In genomic region chr2:236819275-236820002, GRCh38 we compare ENCODE assay signal across 15 cellular contexts.
DNase-seq lines count a peak whose midpoint lies in the region; ATAC-seq and TF ChIP-seq lines count a peak whose summit lies in the region.
"Had no signal": no experiment of that assay in that cellular context is flagged by ENCODE, and none has a peak within 500 bp of the region (broad histone marks: within the 10 kb centered on the region; RNA-seq: fewer than 3 reads in every experiment).

No MANE protein-coding gene starts in this region.

- no peak overlapping the region for H3K4me3 ChIP-seq in H7 (ENCODE audit: insufficient read depth, low read depth, low read length)
- H3K4me3 ChIP-seq in WERI-Rb-1 (ENCODE audit: low read depth, low read length) = no peak overlapping the region
- no peak overlapping the region for H3K4me3 ChIP-seq in thyroid gland (replicated peaks in 1 of 3)
- H3K4me3 ChIP-seq in lower lobe of right lung = no peak overlapping the region
- H3K4me3 ChIP-seq: K562, SK-N-MC had no signal

- H3K36me3 ChIP-seq in H7 (replicated peaks; ENCODE audit: control insufficient read depth, insufficient read depth, low read length) (no peaks in the 10 kb centered on the region), WERI-Rb-1 (no peaks in the 10 kb centered on the region), thyroid gland (no peaks in the 10 kb centered on the region), lower lobe of right lung (no peaks in the 10 kb centered on the region)

- H3K4me1 ChIP-seq in thyroid gland (peaks cover 23 to 31% of the 10 kb centered on the region in 2 donors), lower lobe of right lung (no peaks in the 10 kb centered on the region)

- H3K9me3 ChIP-seq in WERI-Rb-1 (ENCODE audit: severe bottlenecking) (no peaks in the 10 kb centered on the region), thyroid gland (no peaks in the 10 kb centered on the region), lower lobe of right lung (no peaks in the 10 kb centered on the region)

- WGBS in thyroid gland, 2 donors = 40 to 46% methylated on average over 19 of the region's 19 CpGs

- ATAC-seq in left lobe of liver (peak; percentile 30), lower lobe of right lung (no peak)
- ATAC-seq: K562 had no signal

- intact Hi-C loops in thyroid gland (cut with DNase I) = loop anchor here (10.0 kb wide), 1 partner anchor 145 kb away; no protein-coding TSS in a partner anchor
- intact Hi-C loops in lower lobe of right lung (cut with DNase I) = no loop called here

- H3K27me3 ChIP-seq in H7 (ENCODE audit: control insufficient read depth, insufficient read depth, low read length) (no peaks in the 10 kb centered on the region), WERI-Rb-1 (ENCODE audit: insufficient read depth, low read depth, severe bottlenecking) (no peaks in the 10 kb centered on the region), thyroid gland (no peaks in the 10 kb centered on the region), lower lobe of right lung (ENCODE audit: low read depth) (no peaks in the 10 kb centered on the region)

- DNase-seq in H7 (peak; percentile 28), WERI-Rb-1 (no peak), left lobe of liver (ENCODE audit: low spot score) (no peak), thyroid gland (peak; percentile 91 to 92), lower lobe of right lung (no peak), T-helper 9 cell (no peak), A172 (ENCODE audit: low spot score) (no peak), T-helper 1 cell (no peak)
- DNase-seq: CD4-positive, alpha-beta T cell; NCI-H1930; NCI-H510A; NCI-H774 had no signal

- TF ChIP-seq POLR2A in thyroid gland (IDR thresholded peaks at IDR 0.05) = no peak

- H3K27ac ChIP-seq in WERI-Rb-1 (no peak overlapping the region), thyroid gland (peak overlapping the region; percentile 17 to 63 (median 38)), lower lobe of right lung (no peak overlapping the region)
- H3K27ac ChIP-seq: HL-60, SK-N-MC had no signal

- TF ChIP-seq CTCF in WERI-Rb-1 (IDR thresholded peaks at IDR 0.05; ENCODE audit: low read depth, low read length) (peak; percentile 12; the same call in 1 of the 2 replicates), thyroid gland (IDR thresholded peaks at IDR 0.05) (peak in 4 of 6 experiments; percentile 36 to 67 (median 44)), lower lobe of right lung (IDR thresholded peaks at IDR 0.05) (no peak)

Comparison
In these comparisons a context has a peak if more than half of its experiments do, and no peak if none do; other contexts are left out.
1. DNase-seq: peak in H7 (single experiment) and thyroid gland (2 of 2); none in WERI-Rb-1 (single experiment), left lobe of liver (single experiment), lower lobe of right lung (single experiment), T-helper 9 cell (single experiment), A172 (single experiment) and T-helper 1 cell (0 of 5).
2. H3K27ac ChIP-seq: peak in thyroid gland (3 of 3); none in WERI-Rb-1 (single experiment) and lower lobe of right lung (single experiment).